2 cellular contexts compared by ENCODE assay signal in genomic region chr17:60159479-60159866, GRCh38.
TF ChIP-seq lines count a peak whose summit lies in the region.

No MANE protein-coding gene starts in this region.

TF ChIP-seq in HepG2, 621 proteins besides CTCF, POLR2A, EP300 and RAD21:
- TF ChIP-seq ZNF317 (CRISPR knock-in tag; IDR thresholded peaks at IDR 0.05) (no peak), SSRP1 (CRISPR knock-in tag; IDR thresholded peaks at IDR 0.05) (no peak), RFX3 (CRISPR knock-in tag; IDR thresholded peaks at IDR 0.05) (no peak), STAG1 (CRISPR knock-in tag; IDR thresholded peaks at IDR 0.05) (0 out of 2 replicates have a peak, but pooled peaks have one; percentile 12)
- TF ChIP-seq, protein P1, sequence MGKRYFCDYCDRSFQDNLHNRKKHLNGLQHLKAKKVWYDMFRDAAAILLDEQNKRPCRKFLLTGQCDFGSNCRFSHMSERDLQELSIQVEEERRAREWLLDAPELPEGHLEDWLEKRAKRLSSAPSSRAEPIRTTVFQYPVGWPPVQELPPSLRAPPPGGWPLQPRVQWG (CRISPR knock-in tag; IDR thresholded peaks at IDR 0.05; ENCODE audit: borderline replicate concordance, low read depth): no peak
- TF ChIP-seq, protein P2, sequence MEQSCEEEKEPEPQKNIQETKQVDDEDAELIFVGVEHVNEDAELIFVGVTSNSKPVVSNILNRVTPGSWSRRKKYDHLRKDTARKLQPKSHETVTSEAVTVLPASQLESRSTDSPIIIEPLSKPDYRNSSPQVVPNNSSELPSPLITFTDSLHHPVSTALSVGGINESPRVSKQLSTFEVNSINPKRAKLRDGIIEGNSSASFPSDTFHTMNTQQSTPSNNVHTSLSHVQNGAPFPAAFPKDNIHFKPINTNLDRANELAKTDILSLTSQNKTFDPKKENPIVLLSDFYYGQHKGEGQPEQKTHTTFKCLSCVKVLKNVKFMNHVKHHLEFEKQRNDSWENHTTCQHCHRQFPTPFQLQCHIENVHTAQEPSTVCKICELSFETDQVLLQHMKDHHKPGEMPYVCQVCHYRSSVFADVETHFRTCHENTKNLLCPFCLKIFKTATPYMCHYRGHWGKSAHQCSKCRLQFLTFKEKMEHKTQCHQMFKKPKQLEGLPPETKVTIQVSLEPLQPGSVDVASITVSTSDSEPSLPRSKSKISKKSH (CRISPR knock-in tag; IDR thresholded peaks at IDR 0.05; ENCODE audit: borderline replicate concordance): no peak

TF ChIP-seq in H1, 55 proteins besides CTCF, POLR2A, EP300 and RAD21:
- TF ChIP-seq E2F6 (IDR thresholded peaks at IDR 0.05) (no peak), SP1 (IDR thresholded peaks at IDR 0.05; ENCODE audit: low read depth, low read length) (no peak), CHD2 (IDR thresholded peaks at IDR 0.05; ENCODE audit: low read length) (no peak), RXRA (IDR thresholded peaks at IDR 0.05; ENCODE audit: insufficient read depth, low read depth, low read length) (no peak), GABPA (IDR thresholded peaks at IDR 0.05; ENCODE audit: borderline replicate concordance, insufficient read depth, low read length) (no peak)
- TF ChIP-seq, protein P3, sequence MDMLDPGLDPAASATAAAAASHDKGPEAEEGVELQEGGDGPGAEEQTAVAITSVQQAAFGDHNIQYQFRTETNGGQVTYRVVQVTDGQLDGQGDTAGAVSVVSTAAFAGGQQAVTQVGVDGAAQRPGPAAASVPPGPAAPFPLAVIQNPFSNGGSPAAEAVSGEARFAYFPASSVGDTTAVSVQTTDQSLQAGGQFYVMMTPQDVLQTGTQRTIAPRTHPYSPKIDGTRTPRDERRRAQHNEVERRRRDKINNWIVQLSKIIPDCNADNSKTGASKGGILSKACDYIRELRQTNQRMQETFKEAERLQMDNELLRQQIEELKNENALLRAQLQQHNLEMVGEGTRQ (IDR thresholded peaks at IDR 0.05; ENCODE audit: low read length): no peak
TF ChIP-seq in H1: peak in this region for 0.
